Comparison of ENCODE assay signal across 9 cellular contexts in the genomic region with DNA sequence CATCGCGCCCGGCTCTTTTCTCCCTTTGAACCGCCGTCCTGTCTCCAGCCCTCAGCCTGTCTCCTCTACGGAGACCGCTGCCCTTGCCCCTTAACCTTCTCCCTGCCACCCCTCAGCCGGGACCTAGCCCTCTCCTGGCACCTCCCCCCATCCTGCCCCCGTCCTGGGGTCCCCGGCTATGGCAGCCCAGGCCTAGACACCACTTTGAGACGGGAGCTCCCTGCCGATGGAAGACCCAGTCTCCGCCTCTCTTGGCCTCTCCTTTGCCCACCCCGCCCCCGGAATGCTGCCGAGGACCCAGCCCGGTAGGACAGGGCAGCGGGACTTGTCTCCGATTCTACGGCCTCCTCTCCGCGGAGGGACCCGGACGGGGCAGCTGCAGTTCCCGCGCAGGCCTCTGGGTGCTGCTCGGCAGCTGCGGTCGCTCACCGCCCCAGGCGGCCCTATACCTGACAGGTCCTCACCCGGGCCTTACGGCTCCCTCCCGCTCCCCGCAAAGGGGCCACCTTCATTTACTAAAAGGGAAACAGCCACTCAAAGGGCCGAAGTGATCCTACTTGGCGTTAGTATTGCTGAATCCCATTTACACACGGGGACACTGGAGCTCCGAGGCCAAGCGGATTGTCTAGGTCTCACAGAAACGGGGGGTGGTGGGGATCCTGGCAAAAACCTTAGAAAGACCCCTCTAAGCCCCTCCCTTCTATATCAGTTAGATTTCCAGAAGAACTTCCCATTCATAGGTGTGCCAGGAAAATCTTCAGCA. TPM values are rescaled to one million over a fixed set of nuclear protein-coding genes. Genes with fewer than 3 reads are reported as not detected.
DNase-seq lines count a peak whose midpoint lies in the region; ATAC-seq and TF ChIP-seq lines count a peak whose summit lies in the region.
"Had no signal": no experiment of that assay in that cellular context is flagged by ENCODE, and none has a peak within 500 bp of the region (broad histone marks: within the 10 kb centered on the region; RNA-seq: fewer than 3 reads in every experiment).

No MANE protein-coding gene starts in this region.

- H3K4me3 ChIP-seq in endodermal cell (ENCODE audit: low read length), result no peak overlapping the region

- H3K4me1 Mint-ChIP-seq in endodermal cell, result peaks cover 29% of the 10 kb centered on the region

- no peaks in the 10 kb centered on the region for H3K9me3 ChIP-seq in endodermal cell (ENCODE audit: control insufficient read depth, low read length)

- no peak overlapping the region for H3K27ac ChIP-seq in endodermal cell (ENCODE audit: low read depth, low read length)
- H3K27ac ChIP-seq: epithelial cell of prostate had no signal

- whole genome bisulfite sequencing in endodermal cell (ENCODE audit: insufficient coverage in 1 of 2, insufficient read length in 1 of 2), 2 experiments, result 12% methylated on average over 23 to 41 of the region's 41 CpGs

- H3K27me3 ChIP-seq in endodermal cell (ENCODE audit: control insufficient read depth, insufficient read depth, low read length, poor library complexity, severe bottlenecking), result peaks cover 11% of the 10 kb centered on the region

- H3K36me3 ChIP-seq in endodermal cell (ENCODE audit: control insufficient read depth, insufficient read depth, low read length), result no peaks in the 10 kb centered on the region

- H3K9me3 Mint-ChIP-seq in endodermal cell, result no peaks in the 10 kb centered on the region

- DNase-seq in Daoy (ENCODE audit: low read depth), result peak; percentile 66
- DNase-seq in NOMO-1 (lab: John Stamatoyannopoulos, UW; ENCODE audit: unreplicated experiment in 2 of 2), result peak; percentile 52 to 59
- DNase-seq in activated CD8-positive, alpha-beta memory T cell treated with anti-CD3 and anti-CD28 coated beads for 48 hours (ENCODE audit: low read depth in 2 of 3, low spot score in 2 of 3), result peak; percentile 45 to 68 (median 51)
- DNase-seq in endodermal cell, result peak; percentile 100
- peak; percentile 93 for DNase-seq in mesenteric fat pad (ENCODE audit: low spot score)
- peak; percentile 63 to 66 for DNase-seq in stimulated activated CD8-positive, alpha-beta memory T cell treated with anti-CD3 and anti-CD28 coated beads, Interleukin-2, amount 100 ng/mL, for 48 hours (ENCODE audit: low read depth in 2 of 2)

- no peak overlapping the region for H3K27ac Mint-ChIP-seq in endodermal cell

- ATAC-seq in HG02885 (IDR thresholded peaks at IDR 0.05; ENCODE audit: poor library complexity, unreplicated experiment) (peak; percentile 63), GM21576 (IDR thresholded peaks at IDR 0.05; ENCODE audit: unreplicated experiment) (no peak)

- no peaks in the 10 kb centered on the region for H3K36me3 Mint-ChIP-seq in endodermal cell (ENCODE audit: low read depth)

- peaks cover 39% of the 10 kb centered on the region for H3K27me3 Mint-ChIP-seq in endodermal cell (ENCODE audit: insufficient read depth)

- H3K9ac ChIP-seq in endodermal cell (ENCODE audit: extremely low read depth, low read length, poor library complexity, severe bottlenecking), result no peak overlapping the region

- peak overlapping the region; percentile 51 for H3K4me3 Mint-ChIP-seq in endodermal cell

- H3K4me1 ChIP-seq in endodermal cell (ENCODE audit: control insufficient read depth, insufficient read depth, low read length), result peaks cover 4% of the 10 kb centered on the region

- peak; percentile 98 for TF ChIP-seq CTCF in endodermal cell (conservative IDR thresholded peaks at IDR 0.05)

RNA-seq across cellular contexts. Expression of a gene that starts 32.6 kb away (rescaled TPM):
- total RNA-seq in Daoy (2014; rRNA removed; shearing (Covaris generic)), result not detected in 2 replicates
- 1 to 10 TPM; 1.5 to 3.2 TPM for total RNA-seq in endodermal cell
- not detected for polyA plus RNA-seq in endodermal cell (2013, experiment 1 of 2)
- polyA plus RNA-seq in endodermal cell (2013, experiment 2 of 2), result not detected
- total RNA-seq in mesenteric fat pad, result not detected
